In the genomic region with DNA sequence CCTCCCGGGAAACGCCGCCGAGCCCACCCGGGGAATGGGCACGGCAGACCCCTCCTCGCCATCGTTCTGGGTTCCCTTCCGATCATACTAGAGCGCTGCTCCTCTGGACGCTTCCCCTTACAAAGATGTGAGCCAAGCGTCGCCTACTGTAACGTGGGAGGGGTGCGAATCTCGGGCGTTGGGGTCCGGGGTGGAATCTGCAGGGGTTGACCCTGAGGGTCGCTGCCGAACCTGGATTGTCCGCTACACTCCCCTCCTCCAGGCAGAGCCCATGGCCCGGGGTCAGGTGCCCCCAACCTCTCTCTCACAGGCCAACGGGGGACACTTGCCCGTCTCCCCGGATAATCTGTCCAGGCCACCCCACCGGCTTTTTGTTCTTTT, we compare ENCODE assay signal across 9 cellular contexts. TPM values are rescaled to one million over a fixed set of nuclear protein-coding genes. Genes with fewer than 3 reads are reported as not detected.
A peak's percentile ranks its signal among the peaks of the same experiment; 100 is the strongest.
DNase-seq lines count a peak whose midpoint lies in the region; ATAC-seq and TF ChIP-seq lines count a peak whose summit lies in the region.
"Had no signal": no experiment of that assay in that cellular context is flagged by ENCODE, and none has a peak within 500 bp of the region (broad histone marks: within the 10 kb centered on the region; RNA-seq: fewer than 3 reads in every experiment).

No MANE protein-coding gene starts in this region.

- no peaks in the 10 kb centered on the region for H3K9me3 Mint-ChIP-seq in nephron

- no peak overlapping the region for H3K27ac ChIP-seq in ACC112 (ENCODE audit: low read depth, low read length)
- no peak overlapping the region for H3K27ac ChIP-seq in ectodermal cell (ENCODE audit: insufficient read depth, low read depth, low read length, poor library complexity, severe bottlenecking)

- H2AFZ ChIP-seq in ACC112 (ENCODE audit: low read length, unreplicated experiment) = no peak overlapping the region

- H3K4me1 ChIP-seq in ACC112 (ENCODE audit: control insufficient read depth, insufficient read depth, low read length, unreplicated experiment) = peaks cover 21% of the 10 kb centered on the region
- H3K4me1 ChIP-seq in ectodermal cell (ENCODE audit: control insufficient read depth, insufficient read depth, low read length) = peaks cover 25% of the 10 kb centered on the region

- H3K79me2 ChIP-seq in ACC112 (ENCODE audit: control insufficient read depth, insufficient read depth, low read length, unreplicated experiment) = peaks cover 89% of the 10 kb centered on the region

- 4% methylated on average over 26 of the region's 26 CpGs for WGBS in ectodermal cell, 2 experiments

- H3K27me3 Mint-ChIP-seq in nephron (ENCODE audit: low read depth) = no peaks in the 10 kb centered on the region

- H3K9me3 ChIP-seq in ectodermal cell (ENCODE audit: control insufficient read depth, low read length) = no peaks in the 10 kb centered on the region

- ATAC-seq in HG02852 (IDR thresholded peaks at IDR 0.05; ENCODE audit: unreplicated experiment) (no peak), GM18861 (IDR thresholded peaks at IDR 0.05; ENCODE audit: unreplicated experiment) (no peak)

- peaks cover 84% of the 10 kb centered on the region for H3K4me1 Mint-ChIP-seq in nephron

- H3K36me3 ChIP-seq in ACC112 (ENCODE audit: insufficient read depth, low read length) (no peaks in the 10 kb centered on the region), ectodermal cell (ENCODE audit: control insufficient read depth, insufficient read depth, low read length) (no peaks in the 10 kb centered on the region)

- H3K36me3 Mint-ChIP-seq in nephron (ENCODE audit: low read depth) = no peaks in the 10 kb centered on the region

- H3K4me3 ChIP-seq in ACC112 (ENCODE audit: low read depth, low read length) (peak overlapping the region; percentile 64), LNCaP clone FGC (ENCODE audit: low read depth, low read length) (peak overlapping the region; percentile 51), ectodermal cell (ENCODE audit: insufficient read depth, low read depth, low read length) (peak overlapping the region; percentile 25)

- H3K4me3 Mint-ChIP-seq in nephron = peak overlapping the region; percentile 70 to 80 (median 76)

- H3K27ac Mint-ChIP-seq in nephron = peak overlapping the region in 1 of 3 experiments; percentile 67

- no peak for DNase-seq in LNCaP clone FGC (ENCODE audit: low read depth)
- no peak for DNase-seq in occipital lobe (lab: John Stamatoyannopoulos, UW)
- DNase-seq in NCI-H2107 treated with DMSO at 0.1 percent for 48 hours (lab: John Stamatoyannopoulos, UW; ENCODE audit: unreplicated experiment) = no peak
- DNase-seq: GOT3 had no signal

- H3K27me3 ChIP-seq in ACC112 (ENCODE audit: insufficient read depth, low read length) (no peaks in the 10 kb centered on the region), ectodermal cell (ENCODE audit: control insufficient read depth, insufficient read depth, low read length, poor library complexity, severe bottlenecking) (peaks cover 46% of the 10 kb centered on the region)

- TF ChIP-seq CTCF in LNCaP clone FGC (IDR thresholded peaks at IDR 0.05; ENCODE audit: control insufficient read depth, extremely low read depth, insufficient read depth) (no peak), nephron (IDR thresholded peaks at IDR 0.05; ENCODE audit: unreplicated experiment in 3 of 3) (no peak)

RNA-seq across cellular contexts. Expression of a gene that starts 13.8 kb away (rescaled TPM):
- polyA plus RNA-seq in ectodermal cell (2013, experiment 1 of 4) = 18.1 TPM
- polyA plus RNA-seq in ectodermal cell (2013, experiment 2 of 4) = 23.8 TPM
- 16.4 TPM for polyA plus RNA-seq in ectodermal cell (2013, experiment 3 of 4)
- 14.5 TPM for polyA plus RNA-seq in ectodermal cell (2013, experiment 4 of 4)
- total RNA-seq in occipital lobe = 26.0 TPM
